8 cellular contexts compared by ENCODE assay signal in the genomic region with DNA sequence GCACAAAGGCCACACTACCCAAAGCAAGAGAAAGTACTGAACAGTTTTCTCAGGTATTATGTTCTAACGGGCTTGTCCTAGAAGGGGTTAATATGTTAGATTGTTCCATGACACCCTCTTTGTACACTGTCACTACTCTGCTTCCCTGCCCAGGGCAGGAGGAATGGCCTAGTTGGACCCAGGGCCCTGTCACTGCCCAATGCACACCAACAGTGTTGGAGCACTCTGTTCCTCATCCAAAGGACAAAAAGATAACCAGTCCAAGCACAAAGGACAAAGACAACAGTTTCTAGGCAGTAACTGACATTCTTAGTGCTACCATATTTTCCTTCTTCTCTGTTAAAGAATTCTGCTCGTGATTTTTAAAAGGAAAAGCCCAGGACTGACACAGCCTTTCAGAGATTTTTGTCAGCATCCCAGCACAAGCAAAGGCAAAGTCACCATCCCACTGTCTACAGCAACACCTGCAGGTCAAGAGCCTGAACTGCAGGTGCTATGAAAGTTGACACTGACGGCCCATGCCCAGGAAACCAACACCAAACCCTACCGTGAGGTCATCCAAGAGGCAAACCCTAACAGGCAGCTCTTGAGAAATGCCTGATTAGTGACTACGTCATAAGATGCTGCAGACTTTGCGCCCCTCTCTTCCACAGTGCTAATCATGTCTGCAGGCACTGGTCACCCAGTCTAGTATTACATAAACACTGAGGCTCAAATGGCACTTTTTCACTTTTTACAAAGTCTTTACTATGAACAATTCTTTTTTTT. TPM values are rescaled to one million over a fixed set of nuclear protein-coding genes. Genes with fewer than 3 reads are reported as not detected.
DNase-seq lines count a peak whose midpoint lies in the region; ATAC-seq, FAIRE-seq and TF ChIP-seq lines count a peak whose summit lies in the region.

No MANE protein-coding gene starts in this region.

- H3K4me3 Mint-ChIP-seq in activated T-cell treated with anti-CD3 and anti-CD28 coated beads, Interleukin-2, amount 50 U/mL, for 72 hours = no peak overlapping the region

- H4K20me1 ChIP-seq in neural cell (ENCODE audit: insufficient read depth) = no peaks in the 10 kb centered on the region

- peak; percentile 71 for ATAC-seq in GM19467 (IDR thresholded peaks at IDR 0.05; ENCODE audit: unreplicated experiment)
- peak; percentile 85 to 95 for ATAC-seq in activated T-cell treated with anti-CD3 and anti-CD28 coated beads, Interleukin-2, amount 50 U/mL, for 72 hours (replicated peaks in 1 of 2)

- no peak overlapping the region for H3K4me2 ChIP-seq in neural cell (ENCODE audit: low read length)

- H3K9me3 Mint-ChIP-seq in activated T-cell treated with anti-CD3 and anti-CD28 coated beads, Interleukin-2, amount 50 U/mL, for 72 hours = peaks cover 0 to 3% of the 10 kb centered on the region in 2 donors

- peak; percentile 61 for FAIRE-seq in RCC 7860 (lab: Jason Lieb, UNC)

- H3K27me3 ChIP-seq in neural cell (ENCODE audit: insufficient read depth, low read depth, low read length) = no peaks in the 10 kb centered on the region

- H3K9me2 ChIP-seq in neural cell (ENCODE audit: insufficient read depth, low read length) = no peaks in the 10 kb centered on the region

- TF ChIP-seq CTCF in neural cell (IDR thresholded peaks at IDR 0.05; ENCODE audit: poor library complexity, severe bottlenecking) = peak; percentile 95

- no peak overlapping the region for H2AFZ ChIP-seq in neural cell (ENCODE audit: low read depth, low read length)

- no peaks in the 10 kb centered on the region for H3K27me3 Mint-ChIP-seq in activated T-cell treated with anti-CD3 and anti-CD28 coated beads, Interleukin-2, amount 50 U/mL, for 72 hours (ENCODE audit: low read depth)

- no peak overlapping the region for H3K27ac Mint-ChIP-seq in activated T-cell treated with anti-CD3 and anti-CD28 coated beads, Interleukin-2, amount 50 U/mL, for 72 hours

- H3K9ac ChIP-seq in neural cell (ENCODE audit: low read length) = no peak overlapping the region

- H3K27ac ChIP-seq in neural cell (ENCODE audit: low read length) = no peak overlapping the region

- H3K36me3 ChIP-seq in neural cell (ENCODE audit: insufficient read depth, low read length) = no peaks in the 10 kb centered on the region

- TF ChIP-seq EP300 in neural cell (conservative IDR thresholded peaks at IDR 0.05; ENCODE audit: poor library complexity, severe bottlenecking) = no peak

- H3K79me2 ChIP-seq in neural cell (replicated peaks; ENCODE audit: insufficient read depth, low read length) = peaks cover 9% of the 10 kb centered on the region

- H3K36me3 Mint-ChIP-seq in activated T-cell treated with anti-CD3 and anti-CD28 coated beads, Interleukin-2, amount 50 U/mL, for 72 hours (ENCODE audit: insufficient read depth in 2 of 2) = peaks cover 7 to 46% of the 10 kb centered on the region in 2 donors

- H3F3A ChIP-seq in neural cell (ENCODE audit: insufficient read depth, low read length, poor library complexity, severe bottlenecking) = no peaks in the 10 kb centered on the region

- TF ChIP-seq RAD21 in neural cell (conservative IDR thresholded peaks at IDR 0.05) = peak; percentile 96

- H3K9me3 ChIP-seq in neural cell (ENCODE audit: low read length) = no peaks in the 10 kb centered on the region

- no peak overlapping the region for H3K4me3 ChIP-seq in neural cell (ENCODE audit: low read length)

- H3K4me1 Mint-ChIP-seq in activated T-cell treated with anti-CD3 and anti-CD28 coated beads, Interleukin-2, amount 50 U/mL, for 72 hours (ENCODE audit: low read depth) = peaks cover 42% of the 10 kb centered on the region

- peak; percentile 80 for DNase-seq in COLO668 (lab: John Stamatoyannopoulos, UW; ENCODE audit: unreplicated experiment)
- DNase-seq in HUDEP-2 (lab: John Stamatoyannopoulos, UW; ENCODE audit: unreplicated experiment in 76 of 76) = peak in 45 of 76 experiments; percentile 4 to 66 (median 28)
- peak; percentile 76 for DNase-seq in RCC 7860 (ENCODE audit: low spot score)
- DNase-seq in activated T-cell treated with anti-CD3 and anti-CD28 coated beads, Interleukin-2, amount 50 U/mL, for 72 hours = peak; percentile 55 to 70
- peak; percentile 87 for DNase-seq in fibroblast of peridontal ligament (ENCODE audit: extremely low read depth)
- DNase-seq in superior temporal gyrus (ENCODE audit: extremely low spot score) = peak; percentile 87

TF ChIP-seq in neural cell, 6 proteins besides CTCF, POLR2A, EP300 and RAD21:
- TF ChIP-seq POLR2AphosphoS5 (IDR thresholded peaks at IDR 0.05) = no peak
- TF ChIP-seq SMC3 (conservative IDR thresholded peaks at IDR 0.05; ENCODE audit: poor library complexity) = peak; percentile 87
TF ChIP-seq in neural cell: peak in this region for 1.

RNA-seq across cellular contexts. Expression of a gene that starts 13.2 kb away (rescaled TPM):
- total RNA-seq in activated T-cell treated with anti-CD3 and anti-CD28 coated beads, Interleukin-2, amount 50 U/mL, for 72 hours = 100 to 1,000 TPM; 105 to 120 TPM
- polyA plus RNA-seq in neural cell = 61.2 and 69.9 TPM in 2 replicates
- 102 and 106 TPM in 2 replicates for polyA minus RNA-seq in neural cell

Comparison
In these comparisons a context has a peak if more than half of its experiments do, and no peak if none do; other contexts are left out.
1. DNase-seq: peak in every context shown above with its lines; median percentile 87 in fibroblast of peridontal ligament; 87 in superior temporal gyrus; 80 in COLO668; 76 in RCC 7860; 62 in activated T-cell treated with anti-CD3 and anti-CD28 coated beads, Interleukin-2, amount 50 U/mL, for 72 hours; 28 in HUDEP-2.